ENCODE assay signal across 22 cellular contexts in the genomic region with DNA sequence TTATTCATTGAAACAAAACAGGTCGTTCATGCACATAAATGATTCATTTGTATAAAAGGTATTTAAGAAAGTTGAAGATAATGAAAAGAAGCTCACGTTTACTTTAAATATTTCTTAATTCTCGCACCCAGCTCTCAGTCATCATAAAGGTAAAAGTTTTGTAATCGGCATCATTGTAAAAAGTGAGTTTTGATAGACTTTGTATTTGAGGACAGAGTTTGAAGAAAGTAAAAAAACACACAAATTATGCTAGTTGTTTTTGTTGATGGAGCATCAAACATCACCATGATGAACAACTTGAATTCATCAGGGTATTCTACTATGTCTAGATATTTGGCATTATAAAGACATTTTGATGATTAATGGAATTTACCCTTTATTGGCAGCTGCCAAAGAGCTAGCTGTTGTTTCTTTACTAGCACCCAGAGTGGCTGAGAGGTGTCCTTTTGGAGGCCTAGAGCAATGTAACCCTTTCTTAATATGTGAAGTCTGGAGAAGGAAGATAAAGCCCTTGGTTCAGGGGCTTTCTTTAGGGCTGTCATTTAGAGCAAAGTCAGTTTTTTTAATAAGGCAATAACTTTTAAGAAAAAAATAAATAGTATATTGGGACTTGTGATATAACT.
"Had no signal": no experiment of that assay in that cellular context is flagged by ENCODE, and none has a peak within 500 bp of the region (broad histone marks: within the 10 kb centered on the region; RNA-seq: fewer than 3 reads in every experiment).

No MANE protein-coding gene starts in this region.

- H3K4me3 ChIP-seq: coronary artery, dorsolateral prefrontal cortex, esophagus muscularis mucosa, heart right ventricle, left lung, lower lobe of right lung, mucosa of descending colon had no signal

- ATAC-seq: foreskin keratinocyte; left cardiac atrium; left lung; lower lobe of right lung; mucosa of descending colon; naive thymus-derived CD8-positive, alpha-beta T cell had no signal

- H3K9me3 ChIP-seq: esophagus muscularis mucosa, heart right ventricle, left lung, lower lobe of right lung, mucosa of descending colon had no signal

- DNase-seq: dermis blood vessel endothelial cell; dorsolateral prefrontal cortex; effector CD4-positive, alpha-beta T cell; effector memory CD4-positive, alpha-beta T cell; foreskin keratinocyte; glutamatergic neuron; head of caudate nucleus; heart right ventricle; hippocampal formation; left cardiac atrium; left lung; lower lobe of right lung; mucosa of descending colon; naive B cell; naive thymus-derived CD8-positive, alpha-beta T cell had no signal

- FAIRE-seq: colon, endometrium, islet of Langerhans, keratinocyte had no signal

- H3K27ac ChIP-seq: coronary artery, dorsolateral prefrontal cortex, epithelial cell of prostate, esophagus muscularis mucosa, foreskin keratinocyte, heart right ventricle, left lung, lower lobe of right lung had no signal

- H3K27me3 ChIP-seq: dorsolateral prefrontal cortex, esophagus muscularis mucosa, foreskin keratinocyte, heart right ventricle, left lung had no signal
